1 cellular context compared by ENCODE assay signal in the genomic region with DNA sequence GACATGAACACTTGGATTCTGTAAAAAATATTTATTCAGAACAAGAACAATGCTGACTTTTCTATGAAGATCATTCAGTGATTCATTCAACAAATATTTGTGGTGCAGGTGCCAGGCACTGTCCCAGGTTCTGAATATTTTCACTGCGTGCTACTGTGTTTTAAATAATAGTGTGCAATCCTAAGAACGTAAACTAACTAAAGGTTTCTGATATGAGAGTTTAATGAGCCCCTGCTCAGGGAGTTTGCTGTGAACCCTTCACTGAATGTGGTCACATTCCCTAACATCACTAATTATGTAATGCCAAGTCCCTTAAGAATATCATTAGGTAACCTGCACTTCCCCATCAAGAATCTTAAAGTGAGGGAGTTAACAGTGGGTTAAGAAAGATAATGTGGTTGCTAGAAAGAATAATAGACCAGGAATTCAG.
TF ChIP-seq lines count a peak whose summit lies in the region.

No MANE protein-coding gene starts in this region.

TF ChIP-seq in IMR-90, 13 proteins besides CTCF, POLR2A, EP300 and RAD21:
- no peak for TF ChIP-seq ELK1 (IDR thresholded peaks at IDR 0.05; ENCODE audit: borderline replicate concordance, low read depth, low read length)
- TF ChIP-seq SMC3 (IDR thresholded peaks at IDR 0.05; ENCODE audit: low read depth, low read length): no peak
- TF ChIP-seq CHD1 (IDR thresholded peaks at IDR 0.05; ENCODE audit: low read depth, low read length): no peak
- peak; percentile 18; the same call in 1 of the 2 replicates for TF ChIP-seq BHLHE40 (IDR thresholded peaks at IDR 0.05; ENCODE audit: low read depth, low read length)
- TF ChIP-seq RCOR1 (IDR thresholded peaks at IDR 0.05; ENCODE audit: insufficient replicate concordance, low read length): peak; percentile 96
- no peak for TF ChIP-seq CEBPB (IDR thresholded peaks at IDR 0.05; ENCODE audit: low read depth, low read length)
- no peak for TF ChIP-seq MXI1 (IDR thresholded peaks at IDR 0.05; ENCODE audit: borderline replicate concordance, low read depth, low read length)
- TF ChIP-seq FOS (IDR thresholded peaks at IDR 0.05; ENCODE audit: low read depth, low read length): peak; percentile 40; the same call in 1 of the 2 replicates
